8 cellular contexts compared by ENCODE assay signal in the genomic region with DNA sequence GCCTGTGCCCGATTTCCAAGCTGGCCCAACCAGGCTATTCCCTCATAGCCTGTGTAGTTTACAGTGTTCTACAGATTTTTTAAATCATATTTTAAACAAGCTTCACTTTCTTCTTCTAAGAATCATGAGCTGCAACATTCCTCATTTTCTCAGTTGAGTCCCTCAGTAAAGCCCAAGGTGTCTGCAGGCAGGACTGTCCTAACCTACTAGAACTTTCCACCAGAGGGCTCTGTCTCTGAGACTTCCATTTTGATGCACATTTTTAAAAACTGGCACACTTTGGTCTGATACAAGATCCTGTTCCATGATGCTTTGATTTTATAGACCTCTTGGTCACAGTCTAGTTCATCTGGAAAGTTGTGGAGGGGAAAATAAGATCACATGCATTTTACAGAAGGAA. TPM values are rescaled to one million over a fixed set of nuclear protein-coding genes. Genes with fewer than 3 reads are reported as not detected.
DNase-seq lines count a peak whose midpoint lies in the region; FAIRE-seq and TF ChIP-seq lines count a peak whose summit lies in the region.
"Had no signal": no experiment of that assay in that cellular context is flagged by ENCODE, and none has a peak within 500 bp of the region (broad histone marks: within the 10 kb centered on the region; RNA-seq: fewer than 3 reads in every experiment).

No MANE protein-coding gene starts in this region.

- H3K4me1 Mint-ChIP-seq in mesothelial cell of epicardium, result peaks cover 26% of the 10 kb centered on the region

- in situ Hi-C loops in G401 (cut with HindIII; ENCODE audit: low sequenced_read_pairs), result no loop called here
- in situ Hi-C loops in astrocyte of the cerebellum (cut with HindIII; ENCODE audit: low sequenced_read_pairs), result no loop called here

- no peak overlapping the region for H3K27ac Mint-ChIP-seq in mesothelial cell of epicardium

- H3K27me3 Mint-ChIP-seq in mesothelial cell of epicardium (ENCODE audit: low read depth), result peaks cover 9% of the 10 kb centered on the region

- FAIRE-seq in frontal cortex (lab: Jason Lieb, UNC), result no peak
- FAIRE-seq: pancreas had no signal

- H3K4me3 ChIP-seq in astrocyte of the cerebellum (ENCODE audit: low read depth, low read length), result no peak overlapping the region
- H3K4me3 ChIP-seq: pancreas had no signal

- H3K9me3 Mint-ChIP-seq in mesothelial cell of epicardium, result no peaks in the 10 kb centered on the region

- H3K36me3 Mint-ChIP-seq in mesothelial cell of epicardium, result no peaks in the 10 kb centered on the region

- DNase-seq in G401 (ENCODE audit: low spot score), result peak; percentile 52
- peak; percentile 4 for DNase-seq in LHCN-M2 (ENCODE audit: low read depth)
- DNase-seq in astrocyte of the cerebellum (ENCODE audit: low read depth), result no peak
- DNase-seq in mesothelial cell of epicardium (ENCODE audit: low spot score in 2 of 2, unreplicated experiment in 2 of 2), result no peak
- DNase-seq in stimulated activated CD8-positive, alpha-beta memory T cell treated with anti-CD3 and anti-CD28 coated beads, Interleukin-4, amount 100 ng/mL, for 48 hours, result no peak
- DNase-seq in NCI-H2227 (lab: John Stamatoyannopoulos, UW; ENCODE audit: unreplicated experiment), result no peak
- no peak for DNase-seq in frontal cortex (ENCODE audit: low spot score in 2 of 2)
- DNase-seq: pancreas had no signal

- TF ChIP-seq CTCF in astrocyte of the cerebellum (IDR thresholded peaks at IDR 0.05; ENCODE audit: low read depth, low read length, missing control alignments), result peak; percentile 44
- peak; percentile 28 for TF ChIP-seq CTCF in mesothelial cell of epicardium (IDR thresholded peaks at IDR 0.05; ENCODE audit: unreplicated experiment)

- no peak overlapping the region for H3K4me3 Mint-ChIP-seq in mesothelial cell of epicardium

RNA-seq across cellular contexts. Expression of a gene that starts 21.6 kb away (rescaled TPM):
- not detected in 2 replicates for total RNA-seq in G401 (2014; rRNA removed; shearing (Covaris generic))
- total RNA-seq in LHCN-M2 (2014; rRNA removed) (not detected in 2 replicates), mesothelial cell of epicardium (not detected in 3 replicates), frontal cortex (under 0.01 TPM)
- polyA plus RNA-seq in LHCN-M2 (2012), result not detected

RNA-seq across cellular contexts. Expression of a gene that starts 34.6 kb away (rescaled TPM):
- total RNA-seq in G401 (2014; rRNA removed; shearing (Covaris generic)), result not detected in 2 replicates
- not detected in 2 replicates for total RNA-seq in LHCN-M2 (2014; rRNA removed)
- not detected for polyA plus RNA-seq in LHCN-M2 (2012)
- total RNA-seq in mesothelial cell of epicardium, result not detected in 3 replicates
- total RNA-seq in frontal cortex, result 1.6 TPM

Comparison
In these comparisons a context has a peak if more than half of its experiments do, and no peak if none do; other contexts are left out.
1. DNase-seq: peak in G401 (single experiment) and LHCN-M2 (single experiment); none in astrocyte of the cerebellum (single experiment), mesothelial cell of epicardium (0 of 2), stimulated activated CD8-positive, alpha-beta memory T cell treated with anti-CD3 and anti-CD28 coated beads, Interleukin-4, amount 100 ng/mL, for 48 hours (single experiment), NCI-H2227 (single experiment) and frontal cortex (0 of 2).